Comparison of ENCODE assay signal across 8 cellular contexts in the genomic region with DNA sequence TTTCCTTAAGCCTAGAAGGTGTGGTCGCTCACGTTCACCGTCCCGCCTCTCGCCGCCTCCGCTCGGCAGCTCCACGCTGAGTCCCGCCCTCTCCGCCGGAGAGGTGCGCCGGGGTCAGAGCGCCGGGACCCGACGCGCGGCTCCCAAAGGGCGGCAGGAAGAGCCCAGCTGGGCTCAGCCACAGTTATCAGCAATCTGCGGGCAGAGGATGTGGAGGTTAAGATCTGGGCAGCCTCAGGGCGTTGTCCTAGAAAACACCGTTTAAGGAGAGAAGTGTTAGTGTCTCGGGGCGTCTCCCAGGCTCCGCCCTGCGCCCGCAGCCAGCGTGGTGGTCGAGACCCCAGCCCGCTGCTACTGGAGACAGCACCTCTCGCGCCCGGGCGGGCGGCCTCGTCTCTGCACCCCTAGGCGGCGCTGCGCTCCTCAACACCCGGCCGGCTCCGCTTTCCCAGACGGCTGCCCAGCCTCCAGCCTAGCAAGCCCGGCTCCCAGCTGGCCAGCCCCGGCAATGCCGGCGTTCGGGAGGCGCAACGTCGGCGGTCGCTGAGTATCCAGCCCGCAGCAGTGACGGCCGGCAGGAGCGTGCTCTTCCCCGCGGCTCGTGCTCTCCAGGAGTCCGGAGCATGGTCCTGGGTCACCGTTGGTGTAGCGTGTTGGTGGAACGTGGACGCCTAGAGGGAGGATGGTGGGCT. TPM values are rescaled to one million over a fixed set of nuclear protein-coding genes. Genes with fewer than 3 reads are reported as not detected.
DNase-seq lines count a peak whose midpoint lies in the region; ATAC-seq and TF ChIP-seq lines count a peak whose summit lies in the region.

A gene with protein sequence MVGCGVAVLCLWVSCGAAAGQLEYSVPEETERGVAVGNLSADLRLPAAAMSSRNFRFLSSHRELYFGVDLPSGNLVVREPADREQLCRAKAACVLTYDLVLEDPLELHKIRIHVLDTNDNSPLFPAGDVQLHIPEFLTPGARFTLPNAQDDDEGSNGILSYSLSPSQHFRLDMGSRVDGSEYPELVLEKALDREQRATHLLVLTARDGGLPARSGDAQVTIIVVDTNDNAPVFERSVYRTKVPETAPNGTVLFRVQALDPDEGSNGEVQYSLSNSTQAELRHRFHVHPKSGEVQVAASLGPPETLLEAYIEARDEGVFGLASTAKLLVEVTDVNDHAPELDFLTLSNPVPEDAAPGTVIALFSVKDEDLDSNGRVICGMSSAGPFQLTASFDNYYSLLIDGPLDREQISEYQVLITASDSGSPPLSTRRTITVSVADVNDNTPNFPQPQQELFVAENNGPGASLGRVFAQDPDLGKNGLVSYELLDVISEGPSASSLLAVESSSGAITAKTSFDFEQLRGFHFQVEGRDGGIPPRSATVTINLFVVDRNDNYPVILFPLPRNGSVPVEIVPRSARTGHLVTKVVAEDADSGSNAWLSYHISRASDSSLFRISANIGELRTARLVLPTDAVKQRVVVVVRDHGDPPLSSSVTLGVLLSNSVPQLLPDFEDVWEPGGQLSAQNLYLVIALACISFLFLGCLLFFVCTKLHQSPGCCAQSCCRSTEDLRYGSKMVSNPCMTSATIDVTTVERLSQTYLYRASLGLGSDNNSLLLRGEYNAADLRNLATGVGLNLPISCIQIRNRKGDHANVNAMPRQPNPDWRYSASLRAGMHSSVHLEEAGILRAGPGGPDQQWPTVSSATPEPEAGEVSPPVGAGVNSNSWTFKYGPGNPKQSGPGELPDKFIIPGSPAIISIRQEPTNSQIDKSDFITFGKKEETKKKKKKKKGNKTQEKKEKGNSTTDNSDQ (plus strand): TSS at position 89 of the 692 bp plus-strand sequence. CDS start 594 bp downstream, at position 683.

- intact Hi-C loops in transverse colon (cut with DNase I; ENCODE audit: low total_unique reads) = loop anchor here (5.0 kb wide), 1 partner anchor 116 kb away; no protein-coding TSS in a partner anchor

- H3K4me1 ChIP-seq in foreskin keratinocyte (no peaks in the 10 kb centered on the region), transverse colon (peaks cover 0 to 14% (median 6%) of the 10 kb centered on the region in 4 donors)

- ATAC-seq in foreskin keratinocyte = peak; percentile 93
- no peak for ATAC-seq in GM19324 (IDR thresholded peaks at IDR 0.05; ENCODE audit: low FRiP score, unreplicated experiment)
- ATAC-seq in HG02798 (IDR thresholded peaks at IDR 0.05; ENCODE audit: poor library complexity, unreplicated experiment) = no peak

- H3K27me3 ChIP-seq in foreskin keratinocyte = peaks cover 49% of the 10 kb centered on the region
- H3K27me3 ChIP-seq in transverse colon = peaks cover 36% of the 10 kb centered on the region

- H3K27me3 Mint-ChIP-seq in activated T-cell treated with anti-CD3 and anti-CD28 coated beads, Interleukin-2, amount 50 U/mL, for 24 hours = peaks cover 70% of the 10 kb centered on the region
- peaks cover 23% of the 10 kb centered on the region for H3K27me3 Mint-ChIP-seq in nephron (ENCODE audit: low read depth)

- peaks cover 4% of the 10 kb centered on the region for H3K9me3 Mint-ChIP-seq in activated T-cell treated with anti-CD3 and anti-CD28 coated beads, Interleukin-2, amount 50 U/mL, for 24 hours
- H3K9me3 Mint-ChIP-seq in nephron = no peaks in the 10 kb centered on the region

- H3K36me3 ChIP-seq in transverse colon = no peaks in the 10 kb centered on the region

- no peaks in the 10 kb centered on the region for H3K9me3 ChIP-seq in transverse colon

- TF ChIP-seq POLR2A in transverse colon (IDR thresholded peaks at IDR 0.05) = no peak

- 22% methylated on average over 45 of the region's 67 CpGs; no CpG with 5 or more reads in 1 of the 2 donors for WGBS in transverse colon (ENCODE audit: low coverage in 1 of 2), 2 donors

- H3K27ac Mint-ChIP-seq in activated T-cell treated with anti-CD3 and anti-CD28 coated beads, Interleukin-2, amount 50 U/mL, for 24 hours = no peak within 1 kb of the TSS
- peak within 1 kb of the TSS in 1 of 3 experiments; percentile 62 for H3K27ac Mint-ChIP-seq in nephron

- DNase-seq in DMS53 treated with DMSO at 0.1 percent for 48 hours (lab: John Stamatoyannopoulos, UW; ENCODE audit: unreplicated experiment) = peak; percentile 85
- DNase-seq in NCI-H187 treated with DMSO at 0.1 percent for 48 hours (lab: John Stamatoyannopoulos, UW) = peak; percentile 5
- DNase-seq in activated T-cell treated with anti-CD3 and anti-CD28 coated beads, Interleukin-2, amount 50 U/mL, for 24 hours = peak; percentile 49
- peak; percentile 21 to 72 for DNase-seq in foreskin keratinocyte
- DNase-seq in transverse colon = peak; percentile 46

- in situ Hi-C loops in transverse colon (cut with MboI; ENCODE audit: low pct_ligation_motif_present in 1 of 4, low pct_unique_long_range_greater_than_20kb in 1 of 4, low sequenced_read_pairs in 3 of 4) = no loop called here

- H3K27ac ChIP-seq in foreskin keratinocyte (no peak within 1 kb of the TSS), transverse colon (peak within 1 kb of the TSS in 3 of 4 donors; percentile 18 to 54 (median 39))

- TF ChIP-seq CTCF in foreskin keratinocyte (conservative IDR thresholded peaks at IDR 0.05) (peak; percentile 85), nephron (IDR thresholded peaks at IDR 0.05; ENCODE audit: unreplicated experiment in 3 of 3) (peak; percentile 96 to 97 (median 96)), transverse colon (IDR thresholded peaks at IDR 0.05) (peak; percentile 34 to 62 (median 52))

- peaks cover 9% of the 10 kb centered on the region for H3K4me1 Mint-ChIP-seq in activated T-cell treated with anti-CD3 and anti-CD28 coated beads, Interleukin-2, amount 50 U/mL, for 24 hours (ENCODE audit: low read depth)
- no peaks in the 10 kb centered on the region for H3K4me1 Mint-ChIP-seq in nephron

- peak within 1 kb of the TSS; percentile 23 to 36 (median 32) for H3K4me3 ChIP-seq in transverse colon

- TF ChIP-seq EP300 in transverse colon (IDR thresholded peaks at IDR 0.05; ENCODE audit: low read depth) = no peak

- H3K36me3 Mint-ChIP-seq in activated T-cell treated with anti-CD3 and anti-CD28 coated beads, Interleukin-2, amount 50 U/mL, for 24 hours (ENCODE audit: low read depth) = no peaks in the 10 kb centered on the region
- H3K36me3 Mint-ChIP-seq in nephron (ENCODE audit: low read depth) = peaks cover 6% of the 10 kb centered on the region

- peak within 1 kb of the TSS; percentile 48 for H3K4me3 Mint-ChIP-seq in activated T-cell treated with anti-CD3 and anti-CD28 coated beads, Interleukin-2, amount 50 U/mL, for 24 hours
- H3K4me3 Mint-ChIP-seq in nephron = peak within 1 kb of the TSS; percentile 86 to 91 (median 89)

RNA-seq across cellular contexts. Expression of the gene that starts here (rescaled TPM):
- total RNA-seq in foreskin keratinocyte (0.11 and 0.31 TPM in 2 replicates), transverse colon (under 1 TPM in 3 of 4 donors, not detected in 1; 0.37 to 0.82 (median 0.48) TPM)
- polyA plus RNA-seq in foreskin keratinocyte = 0.09 TPM in 1 of 2 replicates, not detected in the other

Comparison
In these comparisons a context has a peak if more than half of its experiments do, and no peak if none do; other contexts are left out.
1. Peak in DNase-seq and ATAC-seq in foreskin keratinocyte; RNA of the gene not detected or under 1 TPM.
2. Peak in DNase-seq, H3K4me3 ChIP-seq and H3K27ac ChIP-seq in transverse colon; RNA of the gene not detected or under 1 TPM.
3. DNase-seq: peak in every context shown above with its lines; median percentile 85 in DMS53 treated with DMSO at 0.1 percent for 48 hours; 49 in activated T-cell treated with anti-CD3 and anti-CD28 coated beads, Interleukin-2, amount 50 U/mL, for 24 hours; 46 in foreskin keratinocyte; 46 in transverse colon; 5 in NCI-H187 treated with DMSO at 0.1 percent for 48 hours.